12 cellular contexts compared by ENCODE assay signal in genomic region chr5:143536364-143536763, GRCh38.
DNase-seq lines count a peak whose midpoint lies in the region; ATAC-seq and TF ChIP-seq lines count a peak whose summit lies in the region.
"Had no signal": no experiment of that assay in that cellular context is flagged by ENCODE, and none has a peak within 500 bp of the region (broad histone marks: within the 10 kb centered on the region; RNA-seq: fewer than 3 reads in every experiment).

No MANE protein-coding gene starts in this region.

- H3K18ac ChIP-seq in IMR-90 (ENCODE audit: low read depth, low read length) = peak overlapping the region; percentile 81

- peak overlapping the region; percentile 99 for H2BK120ac ChIP-seq in IMR-90 (ENCODE audit: low read depth, low read length)

- no peak overlapping the region for H3K4me2 ChIP-seq in IMR-90 (ENCODE audit: low read depth, low read length)
- H3K4me2 ChIP-seq in MM.1S (ENCODE audit: low read depth, low read length) = no peak overlapping the region

- H2AK5ac ChIP-seq in IMR-90 (ENCODE audit: low read depth, low read length) = peak overlapping the region; percentile 75

- dilution Hi-C loops in IMR-90 (cut with HindIII; ENCODE audit: low sequenced_read_pairs, unreplicated experiment) = no loop called here

- H3K23ac ChIP-seq in IMR-90 (ENCODE audit: low read depth, low read length) = peak overlapping the region; percentile 88

- peaks cover 2% of the 10 kb centered on the region for H3K4me1 ChIP-seq in IMR-90 (ENCODE audit: control insufficient read depth, insufficient read depth, low read length)
- H3K4me1 ChIP-seq in MM.1S (ENCODE audit: low read length) = no peaks in the 10 kb centered on the region

- POLR2A ChIA-PET in IMR-90 (lab: Charles Lee; ENCODE audit: unreplicated experiment) = no interaction called here
- POLR2A ChIA-PET in CD4-positive, alpha-beta T cell (lab: Charles Lee) = no interaction called here

- H4K91ac ChIP-seq in IMR-90 (ENCODE audit: insufficient read depth, low read depth, low read length) = peak overlapping the region; percentile 98

- no peaks in the 10 kb centered on the region for H3K36me3 ChIP-seq in IMR-90 (ENCODE audit: control insufficient read depth, insufficient read depth, low read length)
- H3K36me3 ChIP-seq in MM.1S (replicated peaks; ENCODE audit: insufficient read depth, low read length) = no peaks in the 10 kb centered on the region

- no peaks in the 10 kb centered on the region for H3K36me3 Mint-ChIP-seq in mesothelial cell of epicardium
- no peaks in the 10 kb centered on the region for H3K36me3 Mint-ChIP-seq in CD4-positive, alpha-beta T cell (ENCODE audit: low read depth)

- H3K79me2 ChIP-seq in MM.1S (ENCODE audit: low read length) = no peaks in the 10 kb centered on the region

- H3K9me3 Mint-ChIP-seq in mesothelial cell of epicardium = peaks cover 6% of the 10 kb centered on the region
- peaks cover 4% of the 10 kb centered on the region for H3K9me3 Mint-ChIP-seq in CD4-positive, alpha-beta T cell

- no peaks in the 10 kb centered on the region for H3K79me1 ChIP-seq in IMR-90 (ENCODE audit: low read depth in 1 of 2, low read length in 2 of 2)

- no peak; the same call in 1 of the 2 replicates for TF ChIP-seq POLR2A in IMR-90 (IDR thresholded peaks at IDR 0.05; ENCODE audit: low read depth, low read length)

- in situ Hi-C loops in IMR-90 (cut with MboI; ENCODE audit: low sequenced_read_pairs) = no loop called here

- peak overlapping the region; percentile 89 for H2BK5ac ChIP-seq in IMR-90 (ENCODE audit: low read depth, low read length, poor library complexity, severe bottlenecking)

- H2AFZ ChIP-seq in IMR-90 (replicated peaks; ENCODE audit: low read length, poor library complexity) (peak overlapping the region; percentile 86), MM.1S (ENCODE audit: low read length) (no peak overlapping the region)

- H3K27ac Mint-ChIP-seq in mesothelial cell of epicardium = peak overlapping the region; percentile 67
- no peak overlapping the region for H3K27ac Mint-ChIP-seq in CD4-positive, alpha-beta T cell
- H3K27ac Mint-ChIP-seq: stimulated activated naive CD8-positive, alpha-beta T cell treated with anti-CD3 and anti-CD28 coated beads, Interleukin-15, amount 100 ng/mL, for 72 hours had no signal

- H3K27ac ChIP-seq in IMR-90 (ENCODE audit: insufficient read depth, low read length) = peak overlapping the region; percentile 69
- no peak overlapping the region for H3K27ac ChIP-seq in CD4-positive, alpha-beta T cell (ENCODE audit: low read depth, low read length)
- H3K27ac ChIP-seq in MM.1S (ENCODE audit: low read length) = no peak overlapping the region

- no CpG with 5 or more reads among the region's 3 CpGs for WGBS in IMR-90 (ENCODE audit: extremely low coverage in 2 of 2, insufficient read length in 1 of 2), 2 experiments

- CTCF ChIA-PET in IMR-90 (lab: Yijun Ruan, JAX) = no interaction called here
- CTCF ChIA-PET in CD4-positive, alpha-beta T cell (lab: Charles Lee) = no interaction called here

- H3K9me1 ChIP-seq in IMR-90 (ENCODE audit: insufficient read depth, low read length) = no peaks in the 10 kb centered on the region

- H3K4me1 Mint-ChIP-seq in mesothelial cell of epicardium = peaks cover 29% of the 10 kb centered on the region
- H3K4me1 Mint-ChIP-seq in CD4-positive, alpha-beta T cell (ENCODE audit: low read depth) = no peaks in the 10 kb centered on the region
- H3K4me1 Mint-ChIP-seq: stimulated activated naive CD8-positive, alpha-beta T cell treated with anti-CD3 and anti-CD28 coated beads, Interleukin-15, amount 100 ng/mL, for 72 hours had no signal

- TF ChIP-seq CTCF in IMR-90 (conservative IDR thresholded peaks at IDR 0.05; ENCODE audit: low read depth, low read length) (no peak), choroid plexus epithelial cell (conservative IDR thresholded peaks at IDR 0.05; ENCODE audit: low read depth, low read length) (peak; percentile 10), mesothelial cell of epicardium (IDR thresholded peaks at IDR 0.05; ENCODE audit: unreplicated experiment) (no peak), MM.1S (IDR thresholded peaks at IDR 0.05; ENCODE audit: low read length) (no peak)
- no peak for TF ChIP-seq CTCF in CD4-positive, alpha-beta T cell (IDR thresholded peaks at IDR 0.05)

- intact Hi-C loops in IMR-90 (cut with micrococcal nuclease) = loop anchor here (1.0 kb wide), 1 partner anchor 289 kb away; no protein-coding TSS in a partner anchor
- intact Hi-C loops in CD4-positive, alpha-beta T cell (cut with DNase I, micrococcal nuclease) = no loop called here

- TF ChIP-seq RAD21 in IMR-90 (IDR thresholded peaks at IDR 0.05; ENCODE audit: low read length) = peak; percentile 38; the same call in 1 of the 2 replicates

- H3K27me3 ChIP-seq in IMR-90 (ENCODE audit: control insufficient read depth, insufficient read depth, low read length) (no peaks in the 10 kb centered on the region), MM.1S (replicated peaks; ENCODE audit: insufficient read depth, low read length) (no peaks in the 10 kb centered on the region)
- H3K27me3 ChIP-seq in CD4-positive, alpha-beta T cell (ENCODE audit: control insufficient read depth, insufficient read depth, low read length) = no peaks in the 10 kb centered on the region

- H3K9me3 ChIP-seq in IMR-90 (ENCODE audit: control insufficient read depth, insufficient read depth, low read length) (peaks cover 2% of the 10 kb centered on the region), MM.1S (replicated peaks; ENCODE audit: insufficient read depth, low read length) (no peaks in the 10 kb centered on the region)
- H3K9me3 ChIP-seq in CD4-positive, alpha-beta T cell (ENCODE audit: control insufficient read depth, low read length) = peaks cover 5% of the 10 kb centered on the region

- peak overlapping the region; percentile 93 for H3K4ac ChIP-seq in IMR-90 (ENCODE audit: low read depth, low read length)

- BruUV-seq in IMR-90 (replicated peaks; lab: Mats Ljungman, UMichigan) = no TSS peak

- H3K14ac ChIP-seq in IMR-90 (replicated peaks; ENCODE audit: low read depth, low read length) = peak overlapping the region; percentile 89

- no peaks in the 10 kb centered on the region for H3K27me3 Mint-ChIP-seq in mesothelial cell of epicardium (ENCODE audit: low read depth)
- no peaks in the 10 kb centered on the region for H3K27me3 Mint-ChIP-seq in CD4-positive, alpha-beta T cell
- H3K27me3 Mint-ChIP-seq: stimulated activated naive CD8-positive, alpha-beta T cell treated with anti-CD3 and anti-CD28 coated beads, Interleukin-15, amount 100 ng/mL, for 72 hours had no signal

- H3K9ac ChIP-seq in IMR-90 (ENCODE audit: low read depth, low read length) (no peak overlapping the region), MM.1S (ENCODE audit: low read length) (no peak overlapping the region)

- no peaks in the 10 kb centered on the region for H3F3A ChIP-seq in MM.1S (ENCODE audit: insufficient read depth, low read length)

- H4K20me1 ChIP-seq in IMR-90 (ENCODE audit: insufficient read depth, low read length) (no peaks in the 10 kb centered on the region), MM.1S (ENCODE audit: insufficient read depth, low read length) (no peaks in the 10 kb centered on the region)

- peak overlapping the region; percentile 39 for H4K5ac ChIP-seq in IMR-90 (ENCODE audit: low read depth, low read length)

- peak overlapping the region; percentile 82 to 95 for H4K8ac ChIP-seq in IMR-90 (ENCODE audit: low read depth in 2 of 2, low read length in 2 of 2)

- peak overlapping the region; percentile 94 for H2BK15ac ChIP-seq in IMR-90 (ENCODE audit: low read depth, low read length)

- peak overlapping the region; percentile 90 for H2AK9ac ChIP-seq in IMR-90 (replicated peaks; ENCODE audit: low read depth, low read length, poor library complexity)

- DNase-seq in AG08395 (ENCODE audit: low spot score) (peak; percentile 95), IMR-90 (peak; percentile 99), choroid plexus epithelial cell (ENCODE audit: low read depth) (peak; percentile 97), mesothelial cell of epicardium (ENCODE audit: low spot score in 2 of 2, unreplicated experiment in 2 of 2) (no peak), MM.1S (no peak)
- DNase-seq in CD4-positive, alpha-beta T cell = no peak
- DNase-seq: cortex of kidney; NCI-H187; stimulated activated CD4-positive, alpha-beta T cell treated with anti-CD3 and anti-CD28 coated beads, Interleukin-12 subunit alpha, Interleukin-12 subunit beta, amount 100 ng/mL, for 4 hours; stimulated activated naive CD8-positive, alpha-beta T cell treated with anti-CD3 and anti-CD28 coated beads, Interleukin-15, amount 100 ng/mL, for 72 hours had no signal

- peak overlapping the region; percentile 98 for H2BK20ac ChIP-seq in IMR-90 (ENCODE audit: low read depth, low read length)

- H3K4me3 ChIP-seq in IMR-90 (ENCODE audit: insufficient read depth, low read depth, low read length) (no peak overlapping the region), choroid plexus epithelial cell (ENCODE audit: low read depth, low read length) (no peak overlapping the region), MM.1S (ENCODE audit: low read length) (no peak overlapping the region)

- no peaks in the 10 kb centered on the region for H3K9me2 ChIP-seq in MM.1S (replicated peaks; ENCODE audit: insufficient read depth, low read length)

- ATAC-seq in IMR-90 (ENCODE audit: low read depth) = peak; percentile 99
- ATAC-seq in CD4-positive, alpha-beta T cell (ENCODE audit: poor library complexity) = no peak
- no peak for ATAC-seq in HG03442 (IDR thresholded peaks at IDR 0.05; ENCODE audit: unreplicated experiment)
- no peak for ATAC-seq in HG03139 (IDR thresholded peaks at IDR 0.05; ENCODE audit: unreplicated experiment)
- ATAC-seq: stimulated activated naive CD8-positive, alpha-beta T cell treated with anti-CD3 and anti-CD28 coated beads, Interleukin-15, amount 100 ng/mL, for 72 hours had no signal

- peak overlapping the region; percentile 93 for H3K56ac ChIP-seq in IMR-90 (ENCODE audit: extremely low read depth, insufficient read depth, low read length)

- no peak overlapping the region for H3K4me3 Mint-ChIP-seq in mesothelial cell of epicardium
- H3K4me3 Mint-ChIP-seq in CD4-positive, alpha-beta T cell = no peak overlapping the region
- H3K4me3 Mint-ChIP-seq: stimulated activated naive CD8-positive, alpha-beta T cell treated with anti-CD3 and anti-CD28 coated beads, Interleukin-15, amount 100 ng/mL, for 72 hours had no signal

TF ChIP-seq in IMR-90, 13 proteins besides CTCF, POLR2A, EP300 and RAD21 (continues in another document):
- no peak for TF ChIP-seq CHD1 (IDR thresholded peaks at IDR 0.05; ENCODE audit: low read depth, low read length)
- TF ChIP-seq ELK1 (IDR thresholded peaks at IDR 0.05; ENCODE audit: borderline replicate concordance, low read depth, low read length) = no peak
- TF ChIP-seq MXI1 (IDR thresholded peaks at IDR 0.05; ENCODE audit: borderline replicate concordance, low read depth, low read length) = no peak

Comparison
In these comparisons a context has a peak if more than half of its experiments do, and no peak if none do; other contexts are left out.
1. DNase-seq: peak in AG08395 (single experiment), IMR-90 (single experiment) and choroid plexus epithelial cell (single experiment); none in mesothelial cell of epicardium (0 of 2), CD4-positive, alpha-beta T cell (0 of 10) and MM.1S (single experiment).